In the genomic region with DNA sequence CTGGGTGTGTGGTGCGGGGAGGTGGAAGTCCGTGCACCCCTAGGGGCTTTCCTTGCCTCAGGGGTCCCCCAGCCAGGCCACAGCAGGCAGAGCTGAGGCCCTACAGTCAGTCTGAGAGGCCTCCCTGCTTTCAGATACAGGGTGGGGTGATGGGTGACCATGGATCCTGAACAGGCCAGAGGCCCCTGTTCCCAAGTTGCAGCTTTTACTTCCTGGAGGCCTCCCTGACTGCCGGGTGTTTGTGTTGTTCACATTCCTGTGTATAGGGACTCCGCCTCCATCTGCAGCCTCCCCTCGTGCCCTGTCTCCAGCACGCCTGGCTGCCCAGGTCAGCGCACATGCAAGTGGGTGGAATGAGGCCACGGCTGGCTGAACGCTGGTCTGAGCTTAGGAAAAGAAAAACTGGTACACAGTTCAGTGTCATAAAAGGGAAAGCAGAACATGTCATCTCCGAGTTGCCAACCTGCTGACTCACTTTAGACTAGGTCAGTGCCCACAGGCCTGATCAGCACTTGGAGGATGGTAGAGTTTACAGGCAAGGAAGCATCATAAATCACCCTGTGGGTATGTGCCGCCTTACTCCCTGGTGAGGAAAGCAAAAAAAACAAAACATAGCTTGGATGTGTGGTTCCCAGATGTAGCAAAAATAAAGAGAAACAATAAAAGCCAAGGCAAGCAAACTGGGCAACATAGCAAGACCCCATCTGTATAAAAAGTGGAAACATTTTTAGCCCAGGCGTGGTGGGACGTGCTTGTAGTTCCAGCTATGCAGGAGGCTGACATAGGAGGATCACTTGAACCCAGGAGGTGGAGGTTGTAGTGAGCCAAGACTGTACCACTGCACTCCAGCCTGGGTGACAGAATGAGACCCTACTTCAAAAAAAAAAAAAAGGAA, we compare ENCODE assay signal across 9 cellular contexts. TPM values are rescaled to one million over a fixed set of nuclear protein-coding genes. Genes with fewer than 3 reads are reported as not detected.
DNase-seq lines count a peak whose midpoint lies in the region; ATAC-seq, FAIRE-seq and TF ChIP-seq lines count a peak whose summit lies in the region.
"Had no signal": no experiment of that assay in that cellular context is flagged by ENCODE, and none has a peak within 500 bp of the region (broad histone marks: within the 10 kb centered on the region; RNA-seq: fewer than 3 reads in every experiment).

No MANE protein-coding gene starts in this region.

- peaks cover 21% of the 10 kb centered on the region for H3K36me3 Mint-ChIP-seq in activated T-helper 17 cell treated with anti-CD3 and anti-CD28 coated beads, Interleukin-2, amount 50 U/mL, for 72 hours (ENCODE audit: low read depth)
- H3K36me3 Mint-ChIP-seq: activated naive CD8-positive, alpha-beta T cell treated with anti-CD3 and anti-CD28 coated beads, Interleukin-2, amount 10 ng/mL, durations not matched to agents 7 days and 5 days had no signal

- peak; percentile 34; the same call in 1 of the 2 replicates for TF ChIP-seq CTCF in HepG2 (CRISPR knock-in tag; IDR thresholded peaks at IDR 0.05)

- H3K4me1 Mint-ChIP-seq in activated T-helper 17 cell treated with anti-CD3 and anti-CD28 coated beads, Interleukin-2, amount 50 U/mL, for 72 hours: peaks cover 2% of the 10 kb centered on the region
- peaks cover 25% of the 10 kb centered on the region for H3K4me1 Mint-ChIP-seq in stimulated activated naive CD8-positive, alpha-beta T cell treated with anti-CD3 and anti-CD28 coated beads, Interleukin-15, amount 100 ng/mL, for 72 hours

- H3K4me3 Mint-ChIP-seq in activated T-helper 17 cell treated with anti-CD3 and anti-CD28 coated beads, Interleukin-2, amount 50 U/mL, for 72 hours: no peak overlapping the region
- H3K4me3 Mint-ChIP-seq in stimulated activated naive CD8-positive, alpha-beta T cell treated with anti-CD3 and anti-CD28 coated beads, Interleukin-15, amount 100 ng/mL, for 72 hours: no peak overlapping the region
- H3K4me3 Mint-ChIP-seq: activated naive CD8-positive, alpha-beta T cell treated with anti-CD3 and anti-CD28 coated beads, Interleukin-2, amount 10 ng/mL, durations not matched to agents 7 days and 5 days had no signal

- POLR2A ChIA-PET in HepG2 (lab: Yijun Ruan, JAX): interaction anchor here (0.8 to 3.3 kb wide), 19 partner anchors 11 to 178 kb away, joined by 3 to 92 read pairs (median 5); partner anchors contain the start of genes ESRP2, PLA2G15, PRMT7 and SLC7A6OS

- intact Hi-C loops in HepG2 (cut with micrococcal nuclease; ENCODE audit: unreplicated experiment): no loop called here

- ATAC-seq in HG02759 (IDR thresholded peaks at IDR 0.05; ENCODE audit: unreplicated experiment): peak; percentile 29
- peak; percentile 48 for ATAC-seq in activated T-helper 17 cell treated with anti-CD3 and anti-CD28 coated beads, Interleukin-2, amount 50 U/mL, for 72 hours (replicated peaks)
- ATAC-seq in HepG2: peak; percentile 89
- ATAC-seq in GM21381 (IDR thresholded peaks at IDR 0.05; ENCODE audit: unreplicated experiment): no peak
- ATAC-seq in stimulated activated naive CD8-positive, alpha-beta T cell treated with anti-CD3 and anti-CD28 coated beads, Interleukin-15, amount 100 ng/mL, for 72 hours: no peak

- CTCF ChIA-PET in HepG2 (lab: Yijun Ruan, JAX; ENCODE audit: low intra/inter-chr PET ratio, low total read pairs): interaction anchor here (2.0 kb wide), 1 partner anchor 71 kb away, joined by 8 read pairs; no protein-coding TSS in a partner anchor

- H3K79me2 ChIP-seq in HepG2 (ENCODE audit: insufficient read depth, low read length): no peaks in the 10 kb centered on the region

- H3K4me1 ChIP-seq in HepG2 (ENCODE audit: insufficient read depth, low read length): peaks cover 45% of the 10 kb centered on the region

- no TSS peak for BruUV-seq in HepG2 (replicated peaks; lab: Mats Ljungman, UMichigan)

- FAIRE-seq in HepG2 (lab: Jason Lieb, UNC): peak; percentile 78

- peak; percentile 19 to 24; a peak in 1 of 4 replicates for TF ChIP-seq POLR2A in HepG2 (IDR thresholded peaks at IDR 0.05; ENCODE audit: insufficient read depth in 1 of 2, low read depth in 2 of 2, low read length in 2 of 2)

- H3K27ac Mint-ChIP-seq in activated T-helper 17 cell treated with anti-CD3 and anti-CD28 coated beads, Interleukin-2, amount 50 U/mL, for 72 hours: no peak overlapping the region
- peak overlapping the region in 1 of 2 donors; percentile 82 for H3K27ac Mint-ChIP-seq in stimulated activated naive CD8-positive, alpha-beta T cell treated with anti-CD3 and anti-CD28 coated beads, Interleukin-15, amount 100 ng/mL, for 72 hours
- H3K27ac Mint-ChIP-seq: activated naive CD8-positive, alpha-beta T cell treated with anti-CD3 and anti-CD28 coated beads, Interleukin-2, amount 10 ng/mL, durations not matched to agents 7 days and 5 days had no signal

- TF ChIP-seq EP300 in HepG2 (IDR thresholded peaks at IDR 0.05; ENCODE audit: low read depth in 2 of 2, low read length in 2 of 2): peak; percentile 42 to 68; a peak in 3 of 4 replicates
- TF ChIP-seq EP300 in HepG2 (CRISPR knock-in tag; IDR thresholded peaks at IDR 0.05; ENCODE audit: borderline replicate concordance): peak; percentile 71

- peak overlapping the region; percentile 67 for H3K4me2 ChIP-seq in HepG2 (ENCODE audit: low read depth, low read length)

- no peaks in the 10 kb centered on the region for H3K9me3 Mint-ChIP-seq in activated T-helper 17 cell treated with anti-CD3 and anti-CD28 coated beads, Interleukin-2, amount 50 U/mL, for 72 hours
- H3K9me3 Mint-ChIP-seq in stimulated activated naive CD8-positive, alpha-beta T cell treated with anti-CD3 and anti-CD28 coated beads, Interleukin-15, amount 100 ng/mL, for 72 hours: no peaks in the 10 kb centered on the region
- H3K9me3 Mint-ChIP-seq: activated naive CD8-positive, alpha-beta T cell treated with anti-CD3 and anti-CD28 coated beads, Interleukin-2, amount 10 ng/mL, durations not matched to agents 7 days and 5 days had no signal

- no peaks in the 10 kb centered on the region for H3K27me3 ChIP-seq in HepG2 (ENCODE audit: control insufficient read depth in 1 of 2, insufficient read depth in 2 of 2, low read length in 2 of 2)

- peak overlapping the region in 1 of 3 experiments; percentile 47; a peak in 2 of 6 replicates for H3K4me3 ChIP-seq in HepG2 (replicated peaks in 1 of 3; ENCODE audit: insufficient read depth in 1 of 3, low read depth in 2 of 3, low read length in 3 of 3)

- H3K27me3 Mint-ChIP-seq in activated T-helper 17 cell treated with anti-CD3 and anti-CD28 coated beads, Interleukin-2, amount 50 U/mL, for 72 hours: no peaks in the 10 kb centered on the region
- H3K27me3 Mint-ChIP-seq in stimulated activated naive CD8-positive, alpha-beta T cell treated with anti-CD3 and anti-CD28 coated beads, Interleukin-15, amount 100 ng/mL, for 72 hours: no peaks in the 10 kb centered on the region
- H3K27me3 Mint-ChIP-seq: activated naive CD8-positive, alpha-beta T cell treated with anti-CD3 and anti-CD28 coated beads, Interleukin-2, amount 10 ng/mL, durations not matched to agents 7 days and 5 days had no signal

- H3K9me3 ChIP-seq in HepG2 (ENCODE audit: low read length): no peaks in the 10 kb centered on the region

- peak overlapping the region; percentile 73 for H2AFZ ChIP-seq in HepG2 (ENCODE audit: low read length)

- no peak for TF ChIP-seq RAD21 in HepG2 (CRISPR knock-in tag; IDR thresholded peaks at IDR 0.05)

- peak overlapping the region; percentile 73 for H3K9ac ChIP-seq in HepG2 (ENCODE audit: insufficient read depth, low read depth, low read length)

- in situ Hi-C loops in HepG2 (cut with HindIII; ENCODE audit: extremely low pct_ligation_motif_present, low pct_unique_long_range_greater_than_20kb): no loop called here

- peak overlapping the region; percentile 87 for H3K27ac ChIP-seq in HepG2 (ENCODE audit: extremely low read length, insufficient read depth, low read length)

- no peaks in the 10 kb centered on the region for H4K20me1 ChIP-seq in HepG2 (ENCODE audit: insufficient read depth, low read length)

- DNase-seq in AG08395 (ENCODE audit: low spot score) (peak; percentile 67), HepG2 (ENCODE audit: low spot score) (peak; percentile 95), NCI-H2107 (lab: John Stamatoyannopoulos, UW) (no peak)
- no peak for DNase-seq in stimulated activated naive CD8-positive, alpha-beta T cell treated with anti-CD3 and anti-CD28 coated beads, Interleukin-15, amount 100 ng/mL, for 72 hours
- DNase-seq in activated naive CD4-positive, alpha-beta T cell treated with anti-CD3 and anti-CD28 coated beads, Interleukin-2, amount 50 U/mL, for 16 hours: no peak
- DNase-seq: activated naive CD8-positive, alpha-beta T cell treated with anti-CD3 and anti-CD28 coated beads, Interleukin-2, amount 10 ng/mL, durations not matched to agents 7 days and 5 days had no signal

- WGBS in HepG2 (ENCODE audit: low lambda C conversion rate): 36% methylated on average over 9 of the region's 13 CpGs

- H3K36me3 ChIP-seq in HepG2 (replicated peaks in 1 of 2; ENCODE audit: control insufficient read depth in 1 of 2, insufficient read depth in 2 of 2, low read length in 2 of 2): peaks cover 2 to 21% of the 10 kb centered on the region in 2 experiments; a peak in 4 of 5 replicates

RNA-seq across cellular contexts. Expression of gene SLC7A6, which starts 6.2 kb away (rescaled TPM):
- 10 to 100 TPM; 65.6 to 99.0 TPM for total RNA-seq in activated T-helper 17 cell treated with anti-CD3 and anti-CD28 coated beads, Interleukin-2, amount 50 U/mL, for 72 hours
- total RNA-seq in HepG2 (2016; rRNA removed; fragmentation: Illumina TruSeq; extraction: Trizol): 25.4 and 35.8 TPM in 2 replicates
- total RNA-seq in HepG2 (2016; cell fraction: cytosol; rRNA removed; fragmentation: Illumina TruSeq; extraction: Trizol; ENCODE audit: low read depth): 116 and 121 TPM in 2 replicates
- 25.1 and 35.3 TPM in 2 replicates for total RNA-seq in HepG2 (2016; cell fraction: insoluble cytoplasmic fraction; rRNA removed; fragmentation: Illumina TruSeq; extraction: Trizol)
- 38.4 and 41.5 TPM in 2 replicates for total RNA-seq in HepG2 (2016; cell fraction: membrane; rRNA removed; fragmentation: Illumina TruSeq; extraction: Trizol)
- 53.5 and 62.4 TPM in 2 replicates for total RNA-seq in HepG2 (2016; cell fraction: nucleus; rRNA removed; fragmentation: Illumina TruSeq; extraction: Trizol)
- polyA plus RNA-seq in HepG2 (2011; rRNA removed): 67.4 and 70.8 TPM in 2 replicates
- polyA plus RNA-seq in HepG2 (2011; cell fraction: cytosol; rRNA removed): 38.1 and 42.5 TPM in 2 replicates
- 195 and 234 TPM in 2 replicates for polyA plus RNA-seq in HepG2 (2011; cell fraction: nucleus; rRNA removed)
- polyA plus RNA-seq in HepG2 (2012): 29.8 and 35.6 TPM in 2 replicates
- 4.5 and 5.9 TPM in 2 replicates for polyA plus RNA-seq in HepG2 (2016; cell fraction: cytosol; fragmentation: Illumina TruSeq; extraction: Trizol; ENCODE audit: low read depth)
- polyA plus RNA-seq in HepG2 (2016; cell fraction: insoluble cytoplasmic fraction; fragmentation: Illumina TruSeq; extraction: Trizol; ENCODE audit: low read depth): 17.5 and 18.7 TPM in 2 replicates
- 8.7 and 9.5 TPM in 2 replicates for polyA plus RNA-seq in HepG2 (2016; cell fraction: membrane; fragmentation: Illumina TruSeq; extraction: Trizol; ENCODE audit: low read depth)
- polyA plus RNA-seq in HepG2 (2016; cell fraction: nucleus; fragmentation: Illumina TruSeq; extraction: Trizol; ENCODE audit: insufficient read depth, low read depth): 86.8 and 104 TPM in 2 replicates
- polyA minus RNA-seq in HepG2 (2011; rRNA and poly(A)+ RNA removed; ENCODE audit: low replicate concordance): 346 and 374 TPM in 2 replicates
- 39.3 and 39.6 TPM in 2 replicates for polyA minus RNA-seq in HepG2 (2011; cell fraction: cytosol; rRNA and poly(A)+ RNA removed)
- polyA minus RNA-seq in HepG2 (2011; cell fraction: nucleus; rRNA and poly(A)+ RNA removed): 114 and 135 TPM in 2 replicates

RNA-seq across cellular contexts. Expression of gene PLA2G15, which starts 13.0 kb away (rescaled TPM):
- 10 to 100 TPM; 11.2 to 15.5 TPM for total RNA-seq in activated T-helper 17 cell treated with anti-CD3 and anti-CD28 coated beads, Interleukin-2, amount 50 U/mL, for 72 hours
- 9.9 and 14.4 TPM in 2 replicates for total RNA-seq in HepG2 (2016; rRNA removed; fragmentation: Illumina TruSeq; extraction: Trizol)
- total RNA-seq in HepG2 (2016; cell fraction: cytosol; rRNA removed; fragmentation: Illumina TruSeq; extraction: Trizol; ENCODE audit: low read depth): 1.6 and 1.9 TPM in 2 replicates
- total RNA-seq in HepG2 (2016; cell fraction: insoluble cytoplasmic fraction; rRNA removed; fragmentation: Illumina TruSeq; extraction: Trizol): 8.0 and 15.5 TPM in 2 replicates
- 4.8 and 5.1 TPM in 2 replicates for total RNA-seq in HepG2 (2016; cell fraction: membrane; rRNA removed; fragmentation: Illumina TruSeq; extraction: Trizol)
- total RNA-seq in HepG2 (2016; cell fraction: nucleus; rRNA removed; fragmentation: Illumina TruSeq; extraction: Trizol): 16.6 and 20.9 TPM in 2 replicates
- 23.7 and 30.2 TPM in 2 replicates for polyA plus RNA-seq in HepG2 (2011; rRNA removed)
- polyA plus RNA-seq in HepG2 (2011; cell fraction: cytosol; rRNA removed): 18.0 and 24.3 TPM in 2 replicates
- 25.8 and 28.3 TPM in 2 replicates for polyA plus RNA-seq in HepG2 (2011; cell fraction: nucleus; rRNA removed)
- polyA plus RNA-seq in HepG2 (2012): 14.5 and 15.3 TPM in 2 replicates
- 1.2 and 1.8 TPM in 2 replicates for polyA plus RNA-seq in HepG2 (2016; cell fraction: cytosol; fragmentation: Illumina TruSeq; extraction: Trizol; ENCODE audit: low read depth)
- 8.4 and 8.8 TPM in 2 replicates for polyA plus RNA-seq in HepG2 (2016; cell fraction: insoluble cytoplasmic fraction; fragmentation: Illumina TruSeq; extraction: Trizol; ENCODE audit: low read depth)
- 2.6 and 3.5 TPM in 2 replicates for polyA plus RNA-seq in HepG2 (2016; cell fraction: membrane; fragmentation: Illumina TruSeq; extraction: Trizol; ENCODE audit: low read depth)
- 29.5 and 29.9 TPM in 2 replicates for polyA plus RNA-seq in HepG2 (2016; cell fraction: nucleus; fragmentation: Illumina TruSeq; extraction: Trizol; ENCODE audit: insufficient read depth, low read depth)
- polyA minus RNA-seq in HepG2 (2011; rRNA and poly(A)+ RNA removed; ENCODE audit: low replicate concordance): 18.7 and 48.3 TPM in 2 replicates
- polyA minus RNA-seq in HepG2 (2011; cell fraction: cytosol; rRNA and poly(A)+ RNA removed): 13.9 and 15.8 TPM in 2 replicates
- 5.9 and 8.5 TPM in 2 replicates for polyA minus RNA-seq in HepG2 (2011; cell fraction: nucleus; rRNA and poly(A)+ RNA removed)

RNA-seq across cellular contexts. Expression of gene ESRP2, which starts 22.2 kb away (rescaled TPM):
- total RNA-seq in activated T-helper 17 cell treated with anti-CD3 and anti-CD28 coated beads, Interleukin-2, amount 50 U/mL, for 72 hours: under 1 TPM; 0.13 to 0.15 TPM
- 17.1 and 21.1 TPM in 2 replicates for total RNA-seq in HepG2 (2016; rRNA removed; fragmentation: Illumina TruSeq; extraction: Trizol)
- 6.8 and 7.6 TPM in 2 replicates for total RNA-seq in HepG2 (2016; cell fraction: cytosol; rRNA removed; fragmentation: Illumina TruSeq; extraction: Trizol; ENCODE audit: low read depth)
- 14.0 and 20.2 TPM in 2 replicates for total RNA-seq in HepG2 (2016; cell fraction: insoluble cytoplasmic fraction; rRNA removed; fragmentation: Illumina TruSeq; extraction: Trizol)
- 8.4 and 9.8 TPM in 2 replicates for total RNA-seq in HepG2 (2016; cell fraction: membrane; rRNA removed; fragmentation: Illumina TruSeq; extraction: Trizol)
- 30.8 and 33.0 TPM in 2 replicates for total RNA-seq in HepG2 (2016; cell fraction: nucleus; rRNA removed; fragmentation: Illumina TruSeq; extraction: Trizol)
- 32.4 and 36.3 TPM in 2 replicates for polyA plus RNA-seq in HepG2 (2011; rRNA removed)
- polyA plus RNA-seq in HepG2 (2011; cell fraction: cytosol; rRNA removed): 15.3 and 21.4 TPM in 2 replicates
- 149 and 178 TPM in 2 replicates for polyA plus RNA-seq in HepG2 (2011; cell fraction: nucleus; rRNA removed)
- polyA plus RNA-seq in HepG2 (2012): 22.9 and 25.0 TPM in 2 replicates
- 1.9 and 2.0 TPM in 2 replicates for polyA plus RNA-seq in HepG2 (2016; cell fraction: cytosol; fragmentation: Illumina TruSeq; extraction: Trizol; ENCODE audit: low read depth)
- polyA plus RNA-seq in HepG2 (2016; cell fraction: insoluble cytoplasmic fraction; fragmentation: Illumina TruSeq; extraction: Trizol; ENCODE audit: low read depth): 20.9 and 25.3 TPM in 2 replicates
- 6.3 and 6.7 TPM in 2 replicates for polyA plus RNA-seq in HepG2 (2016; cell fraction: membrane; fragmentation: Illumina TruSeq; extraction: Trizol; ENCODE audit: low read depth)
- polyA plus RNA-seq in HepG2 (2016; cell fraction: nucleus; fragmentation: Illumina TruSeq; extraction: Trizol; ENCODE audit: insufficient read depth, low read depth): 75.9 and 77.2 TPM in 2 replicates
- polyA minus RNA-seq in HepG2 (2011; rRNA and poly(A)+ RNA removed; ENCODE audit: low replicate concordance): 91.8 and 102 TPM in 2 replicates
- polyA minus RNA-seq in HepG2 (2011; cell fraction: cytosol; rRNA and poly(A)+ RNA removed): 22.4 and 22.8 TPM in 2 replicates
- 79.8 and 79.9 TPM in 2 replicates for polyA minus RNA-seq in HepG2 (2011; cell fraction: nucleus; rRNA and poly(A)+ RNA removed)

RNA-seq across cellular contexts. Expression of gene SLC7A6OS, which starts 52.6 kb away (rescaled TPM):
- total RNA-seq in activated T-helper 17 cell treated with anti-CD3 and anti-CD28 coated beads, Interleukin-2, amount 50 U/mL, for 72 hours: 10 to 100 TPM; 21.3 to 21.8 TPM
- 21.5 and 21.6 TPM in 2 replicates for total RNA-seq in HepG2 (2016; rRNA removed; fragmentation: Illumina TruSeq; extraction: Trizol)
- 4.2 and 5.7 TPM in 2 replicates for total RNA-seq in HepG2 (2016; cell fraction: cytosol; rRNA removed; fragmentation: Illumina TruSeq; extraction: Trizol; ENCODE audit: low read depth)
- 19.7 and 21.7 TPM in 2 replicates for total RNA-seq in HepG2 (2016; cell fraction: insoluble cytoplasmic fraction; rRNA removed; fragmentation: Illumina TruSeq; extraction: Trizol)
- total RNA-seq in HepG2 (2016; cell fraction: membrane; rRNA removed; fragmentation: Illumina TruSeq; extraction: Trizol): 8.6 and 9.1 TPM in 2 replicates
- total RNA-seq in HepG2 (2016; cell fraction: nucleus; rRNA removed; fragmentation: Illumina TruSeq; extraction: Trizol): 28.4 and 34.8 TPM in 2 replicates
- polyA plus RNA-seq in HepG2 (2011; rRNA removed): 11.2 and 12.5 TPM in 2 replicates
- polyA plus RNA-seq in HepG2 (2011; cell fraction: cytosol; rRNA removed): 6.1 and 9.0 TPM in 2 replicates
- polyA plus RNA-seq in HepG2 (2011; cell fraction: nucleus; rRNA removed): 22.2 and 25.4 TPM in 2 replicates
- polyA plus RNA-seq in HepG2 (2012): 12.1 and 13.5 TPM in 2 replicates
- 2.2 and 2.4 TPM in 2 replicates for polyA plus RNA-seq in HepG2 (2016; cell fraction: cytosol; fragmentation: Illumina TruSeq; extraction: Trizol; ENCODE audit: low read depth)
- 19.5 and 20.3 TPM in 2 replicates for polyA plus RNA-seq in HepG2 (2016; cell fraction: insoluble cytoplasmic fraction; fragmentation: Illumina TruSeq; extraction: Trizol; ENCODE audit: low read depth)
- polyA plus RNA-seq in HepG2 (2016; cell fraction: membrane; fragmentation: Illumina TruSeq; extraction: Trizol; ENCODE audit: low read depth): 4.3 and 4.5 TPM in 2 replicates
- 37.7 and 42.1 TPM in 2 replicates for polyA plus RNA-seq in HepG2 (2016; cell fraction: nucleus; fragmentation: Illumina TruSeq; extraction: Trizol; ENCODE audit: insufficient read depth, low read depth)
- polyA minus RNA-seq in HepG2 (2011; rRNA and poly(A)+ RNA removed; ENCODE audit: low replicate concordance): 8.8 and 15.1 TPM in 2 replicates
- 4.7 and 4.9 TPM in 2 replicates for polyA minus RNA-seq in HepG2 (2011; cell fraction: cytosol; rRNA and poly(A)+ RNA removed)
- 26.7 and 28.5 TPM in 2 replicates for polyA minus RNA-seq in HepG2 (2011; cell fraction: nucleus; rRNA and poly(A)+ RNA removed)

RNA-seq across cellular contexts. Expression of gene PRMT7, which starts 52.7 kb away (rescaled TPM):
- total RNA-seq in activated T-helper 17 cell treated with anti-CD3 and anti-CD28 coated beads, Interleukin-2, amount 50 U/mL, for 72 hours: 10 to 100 TPM; 53.3 to 57.8 TPM
- 46.7 and 55.0 TPM in 2 replicates for total RNA-seq in HepG2 (2016; rRNA removed; fragmentation: Illumina TruSeq; extraction: Trizol)
- 9.5 and 12.3 TPM in 2 replicates for total RNA-seq in HepG2 (2016; cell fraction: cytosol; rRNA removed; fragmentation: Illumina TruSeq; extraction: Trizol; ENCODE audit: low read depth)
- total RNA-seq in HepG2 (2016; cell fraction: insoluble cytoplasmic fraction; rRNA removed; fragmentation: Illumina TruSeq; extraction: Trizol): 45.8 and 52.4 TPM in 2 replicates
- 18.9 and 20.2 TPM in 2 replicates for total RNA-seq in HepG2 (2016; cell fraction: membrane; rRNA removed; fragmentation: Illumina TruSeq; extraction: Trizol)
- total RNA-seq in HepG2 (2016; cell fraction: nucleus; rRNA removed; fragmentation: Illumina TruSeq; extraction: Trizol): 51.3 and 66.0 TPM in 2 replicates
- polyA plus RNA-seq in HepG2 (2011; rRNA removed): 47.5 and 53.5 TPM in 2 replicates
- 35.5 and 39.1 TPM in 2 replicates for polyA plus RNA-seq in HepG2 (2011; cell fraction: cytosol; rRNA removed)
- 268 and 334 TPM in 2 replicates for polyA plus RNA-seq in HepG2 (2011; cell fraction: nucleus; rRNA removed)
- polyA plus RNA-seq in HepG2 (2012): 28.1 and 39.6 TPM in 2 replicates
- polyA plus RNA-seq in HepG2 (2016; cell fraction: cytosol; fragmentation: Illumina TruSeq; extraction: Trizol; ENCODE audit: low read depth): 4.3 and 4.6 TPM in 2 replicates
- polyA plus RNA-seq in HepG2 (2016; cell fraction: insoluble cytoplasmic fraction; fragmentation: Illumina TruSeq; extraction: Trizol; ENCODE audit: low read depth): 36.4 and 39.2 TPM in 2 replicates
- 6.8 and 7.1 TPM in 2 replicates for polyA plus RNA-seq in HepG2 (2016; cell fraction: membrane; fragmentation: Illumina TruSeq; extraction: Trizol; ENCODE audit: low read depth)
- polyA plus RNA-seq in HepG2 (2016; cell fraction: nucleus; fragmentation: Illumina TruSeq; extraction: Trizol; ENCODE audit: insufficient read depth, low read depth): 109 and 112 TPM in 2 replicates
- polyA minus RNA-seq in HepG2 (2011; rRNA and poly(A)+ RNA removed; ENCODE audit: low replicate concordance): 105 and 173 TPM in 2 replicates
- polyA minus RNA-seq in HepG2 (2011; cell fraction: cytosol; rRNA and poly(A)+ RNA removed): 15.1 and 21.0 TPM in 2 replicates
- polyA minus RNA-seq in HepG2 (2011; cell fraction: nucleus; rRNA and poly(A)+ RNA removed): 89.8 and 99.8 TPM in 2 replicates

Comparison
In these comparisons a context has a peak if more than half of its experiments do, and no peak if none do; other contexts are left out.
1. DNase-seq: peak in AG08395 (single experiment) and HepG2 (single experiment); none in NCI-H2107 (single experiment), stimulated activated naive CD8-positive, alpha-beta T cell treated with anti-CD3 and anti-CD28 coated beads, Interleukin-15, amount 100 ng/mL, for 72 hours (0 of 2) and activated naive CD4-positive, alpha-beta T cell treated with anti-CD3 and anti-CD28 coated beads, Interleukin-2, amount 50 U/mL, for 16 hours (single experiment).
2. ATAC-seq: peak in HG02759 (single experiment), activated T-helper 17 cell treated with anti-CD3 and anti-CD28 coated beads, Interleukin-2, amount 50 U/mL, for 72 hours (single experiment) and HepG2 (single experiment); none in GM21381 (single experiment) and stimulated activated naive CD8-positive, alpha-beta T cell treated with anti-CD3 and anti-CD28 coated beads, Interleukin-15, amount 100 ng/mL, for 72 hours (single experiment).
3. RNA of gene ESRP2, which starts 22.2 kb away (total RNA-seq): 6.8 to 33.0 TPM in HepG2; 0.13 to 0.15 TPM in activated T-helper 17 cell treated with anti-CD3 and anti-CD28 coated beads, Interleukin-2, amount 50 U/mL, for 72 hours; every median in the first group is over 4 times any median in the second.